ENCODE assay signal across 1 cellular context in genomic region chr13:112617754-112618375, GRCh38.
TF ChIP-seq lines count a peak whose summit lies in the region.

No MANE protein-coding gene starts in this region.

TF ChIP-seq in H1, 55 proteins besides CTCF, POLR2A, EP300 and RAD21 (continued from another document):
- no peak for TF ChIP-seq KDM1A (IDR thresholded peaks at IDR 0.05; ENCODE audit: borderline replicate concordance, low read length)
- TF ChIP-seq POU5F1 (IDR thresholded peaks at IDR 0.05; ENCODE audit: low read depth, low read length), result no peak
- no peak for TF ChIP-seq E2F6 (IDR thresholded peaks at IDR 0.05)
- no peak for TF ChIP-seq SIN3A (conservative IDR thresholded peaks at IDR 0.05 in 1 of 2, IDR thresholded peaks at IDR 0.05 in 1 of 2; ENCODE audit: low read depth in 1 of 2, low read length in 2 of 2)
- TF ChIP-seq CTBP2 (IDR thresholded peaks at IDR 0.05; ENCODE audit: borderline replicate concordance, insufficient read depth, insufficient read length, low read length), result no peak
- TF ChIP-seq ASH2L (IDR thresholded peaks at IDR 0.05; ENCODE audit: low read length), result no peak
- TF ChIP-seq SAP30 (IDR thresholded peaks at IDR 0.05; ENCODE audit: insufficient read depth, insufficient replicate concordance, low read length), result no peak
- TF ChIP-seq CBX5 (IDR thresholded peaks at IDR 0.05; ENCODE audit: low read depth, low read length), result no peak
